1 cellular context compared by ENCODE assay signal in the genomic region with DNA sequence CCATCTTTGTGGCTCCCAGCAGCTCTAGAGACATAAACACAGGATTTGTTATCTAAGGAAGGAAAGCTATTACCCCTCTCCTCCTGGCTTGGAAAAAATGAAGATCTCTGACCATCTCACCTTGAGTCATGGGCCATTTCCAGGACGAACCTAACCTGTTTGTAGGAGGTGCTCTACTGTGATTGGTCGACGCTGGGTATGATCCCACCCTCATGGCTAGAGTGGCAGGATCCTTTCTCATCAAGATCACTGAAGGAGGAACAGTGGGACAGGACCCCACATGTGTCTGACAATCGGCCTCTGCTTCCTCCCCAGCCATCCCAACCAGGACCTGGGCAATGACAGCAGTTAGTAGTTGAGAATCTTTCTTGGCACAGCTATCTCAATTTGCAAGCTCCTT.
TF ChIP-seq lines count a peak whose summit lies in the region.

No MANE protein-coding gene starts in this region.

TF ChIP-seq in GM23338, 12 proteins besides CTCF, POLR2A, EP300 and RAD21 (continued from another document):
- TF ChIP-seq ZNF462 (CRISPR knock-in tag; IDR thresholded peaks at IDR 0.05): no peak
- TF ChIP-seq EZH2phosphoT487 (IDR thresholded peaks at IDR 0.05; ENCODE audit: unreplicated experiment): no peak
